Comparison of ENCODE assay signal across 8 cellular contexts in the genomic region with DNA sequence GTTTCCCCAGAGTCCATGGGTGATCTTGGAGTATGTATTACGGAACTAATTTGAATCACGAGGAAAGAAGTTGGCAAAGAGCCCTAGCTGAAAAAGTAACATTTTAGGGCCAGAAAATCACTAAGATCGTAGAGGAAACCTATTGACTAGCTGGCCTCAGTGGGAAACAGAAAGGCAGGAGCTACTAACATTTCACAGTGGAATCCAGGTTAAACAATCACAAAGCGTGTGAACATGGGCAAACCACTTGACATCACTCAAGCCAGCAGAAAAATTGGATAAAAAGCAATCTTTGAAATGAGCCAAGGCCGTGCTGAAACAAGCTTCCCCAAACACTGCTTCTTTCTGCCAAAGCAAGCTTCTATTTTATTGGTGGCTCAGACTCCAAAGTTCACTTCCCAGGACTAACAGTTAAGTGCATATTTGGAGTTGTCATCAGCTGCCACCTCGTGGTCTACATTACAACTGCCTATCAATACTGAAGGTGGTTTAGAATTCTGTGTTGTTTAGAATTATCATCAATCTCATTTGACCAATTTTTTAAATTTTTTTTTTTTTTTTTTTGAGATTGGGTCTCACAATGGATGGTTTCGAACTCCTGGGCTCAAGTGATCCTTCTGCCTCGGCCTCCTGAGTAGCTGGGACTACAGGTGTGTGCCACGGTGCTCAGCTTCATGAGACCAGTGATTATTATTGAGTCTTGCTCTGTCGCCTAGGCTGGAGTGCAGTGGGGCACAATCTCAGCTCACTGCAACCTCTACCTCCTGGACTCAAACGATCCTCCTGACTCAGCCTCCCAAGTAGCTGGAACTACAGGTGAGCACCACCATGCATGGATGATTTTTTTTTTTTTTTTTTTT. TPM values are rescaled to one million over a fixed set of nuclear protein-coding genes. Genes with fewer than 3 reads are reported as not detected.
DNase-seq lines count a peak whose midpoint lies in the region; ATAC-seq and TF ChIP-seq lines count a peak whose summit lies in the region.

No MANE protein-coding gene starts in this region.

- H3K4me3 Mint-ChIP-seq in CD4-positive, alpha-beta memory T cell: no peak overlapping the region

- peaks cover 28 to 48% of the 10 kb centered on the region in 2 donors for H3K36me3 Mint-ChIP-seq in CD4-positive, alpha-beta memory T cell

- H3K9me3 Mint-ChIP-seq in CD4-positive, alpha-beta memory T cell: no peaks in the 10 kb centered on the region

- peaks cover 3 to 19% (median 5%) of the 10 kb centered on the region in 4 donors for H3K4me1 Mint-ChIP-seq in CD4-positive, alpha-beta memory T cell

- H3K27me3 ChIP-seq in CD4-positive, alpha-beta memory T cell (ENCODE audit: insufficient read depth, low read length): no peaks in the 10 kb centered on the region
- no peaks in the 10 kb centered on the region for H3K27me3 ChIP-seq in Panc1 (ENCODE audit: control insufficient read depth, insufficient read depth, low read length)
- H3K27me3 ChIP-seq in heart left ventricle: no peaks in the 10 kb centered on the region
- no peaks in the 10 kb centered on the region for H3K27me3 ChIP-seq in psoas muscle (ENCODE audit: insufficient read depth in 3 of 3, low read length in 2 of 3)

- H3K4me3 ChIP-seq in CD4-positive, alpha-beta memory T cell (ENCODE audit: low read length in 2 of 2): no peak overlapping the region
- H3K4me3 ChIP-seq in Panc1 (ENCODE audit: low read depth in 2 of 2, low read length in 2 of 2) (no peak overlapping the region), heart left ventricle (peak overlapping the region in 1 of 12 donors; percentile 16), psoas muscle (no peak overlapping the region)

- no peaks in the 10 kb centered on the region for H3K27me3 Mint-ChIP-seq in CD4-positive, alpha-beta memory T cell

- intact Hi-C loops in CD4-positive, alpha-beta memory T cell (cut with micrococcal nuclease): loop anchor here (1.0 kb wide), 3 partner anchors 166 to 251 kb away; partner anchors contain the start of gene SMIM29
- intact Hi-C loops in Panc1 (cut with micrococcal nuclease; ENCODE audit: unreplicated experiment): loop anchor here (5.0 kb wide), 2 partner anchors 168 to 248 kb away; partner anchors contain the start of gene SMIM29
- intact Hi-C loops in heart left ventricle (cut with DNase I): loop anchor here (1.0 to 10.0 kb wide), 8 partner anchors 22 to 250 kb away; partner anchors contain the start of genes SMIM29 (in 10 of the 10) and NUDT3 (in 1 of the 10)
- intact Hi-C loops in psoas muscle (cut with DNase I): loop anchor here (1.0 to 2.0 kb wide), 3 partner anchors 166 to 218 kb away; partner anchors contain the start of gene SMIM29 (in 2 of the 2)

- POLR2A ChIA-PET in CD4-positive, alpha-beta memory T cell (lab: Charles Lee; ENCODE audit: partially characterized antibody): interaction anchor here (0.7 to 3.3 kb wide), 8 partner anchors 10 to 440 kb away, joined by 3 to 45 read pairs (median 9); partner anchors contain the start of genes HMGA1, RPS10 and SMIM29
- POLR2A ChIA-PET in HEK293T (lab: Yijun Ruan, JAX): interaction anchor here (0.6 to 4.5 kb wide), 9 partner anchors 9 to 252 kb away, joined by 3 to 42 read pairs (median 4); partner anchors contain the start of genes HMGA1, NUDT3, RPS10 and SMIM29
- POLR2A ChIA-PET in Panc1 (lab: Charles Lee): interaction anchor here (0.5 to 0.8 kb wide), 3 partner anchors 14 to 230 kb away, joined by 3 to 6 read pairs (median 3); partner anchors contain the start of gene HMGA1

- H3K36me3 ChIP-seq in CD4-positive, alpha-beta memory T cell (ENCODE audit: insufficient read depth, low read length): peaks cover 42% of the 10 kb centered on the region
- H3K36me3 ChIP-seq in Panc1 (ENCODE audit: control insufficient read depth, insufficient read depth, low read length) (peaks cover 2% of the 10 kb centered on the region; the same call in 1 of the 2 replicates), heart left ventricle (peaks cover 0 to 45% (median 44%) of the 10 kb centered on the region in 9 donors), psoas muscle (ENCODE audit: insufficient read depth in 1 of 2, low read depth in 1 of 2) (peaks cover 8 to 44% of the 10 kb centered on the region in 2 donors)

- peak overlapping the region in 4 of 7 donors; percentile 2 to 86 (median 16) for H3K27ac Mint-ChIP-seq in CD4-positive, alpha-beta memory T cell

- peak; percentile 50 to 68 (median 51) for DNase-seq in CD4-positive, alpha-beta memory T cell
- peak; percentile 53 for DNase-seq in HEK293T (ENCODE audit: extremely low spot score)
- DNase-seq in Panc1 (ENCODE audit: low read depth, low spot score): no peak
- peak in 4 of 5 donors; percentile 48 to 67 (median 61) for DNase-seq in heart left ventricle
- no peak for DNase-seq in psoas muscle
- no peak for DNase-seq in ecto neural progenitor cell (ENCODE audit: low spot score)

- no peak overlapping the region for H3K27ac ChIP-seq in CD4-positive, alpha-beta memory T cell (ENCODE audit: low read depth, low read length)
- H3K27ac ChIP-seq in Panc1 (ENCODE audit: low read length) (no peak overlapping the region), angular gyrus (ENCODE audit: low read depth, low read length) (peak overlapping the region; percentile 60), heart left ventricle (peak overlapping the region in 9 of 12 donors; percentile 16 to 78 (median 55)), psoas muscle (peak overlapping the region; percentile 63)

- WGBS in heart left ventricle, 4 donors: 54 to 67% (median 56%) methylated on average over 11 of the region's 11 CpGs
- WGBS in psoas muscle, 3 donors: 51 to 63% (median 55%) methylated on average over 11 of the region's 11 CpGs

- BruUV-seq in Panc1 (replicated peaks; lab: Mats Ljungman, UMichigan): no TSS peak

- ATAC-seq in Panc1 (peak; percentile 73), heart left ventricle (peak; percentile 85 to 94 (median 92)), psoas muscle (peak; percentile 82 to 92 (median 86)), GM21737 (IDR thresholded peaks at IDR 0.05; ENCODE audit: unreplicated experiment) (no peak)

- no peaks in the 10 kb centered on the region for H3K4me1 ChIP-seq in CD4-positive, alpha-beta memory T cell (ENCODE audit: insufficient read depth, low read length)
- H3K4me1 ChIP-seq in Panc1 (ENCODE audit: control insufficient read depth, insufficient read depth, low read length) (peaks cover 6% of the 10 kb centered on the region), heart left ventricle (peaks cover 0 to 11% (median 8%) of the 10 kb centered on the region in 12 donors), psoas muscle (peaks cover 7% of the 10 kb centered on the region)

- no peaks in the 10 kb centered on the region for H3K9me3 ChIP-seq in CD4-positive, alpha-beta memory T cell (ENCODE audit: control insufficient read depth in 1 of 2, low read length in 2 of 2)
- no peaks in the 10 kb centered on the region for H3K9me3 ChIP-seq in Panc1 (ENCODE audit: control insufficient read depth, insufficient read depth, low read depth, low read length)
- no peaks in the 10 kb centered on the region for H3K9me3 ChIP-seq in heart left ventricle
- no peaks in the 10 kb centered on the region for H3K9me3 ChIP-seq in psoas muscle

- CTCF ChIA-PET in CD4-positive, alpha-beta memory T cell (lab: Charles Lee; ENCODE audit: partially characterized antibody): interaction anchor here (0.7 to 5.4 kb wide), 29 partner anchors 10 to 790 kb away, joined by 3 to 70 read pairs (median 5); partner anchors contain the start of genes NUDT3, RPS10 and SMIM29
- CTCF ChIA-PET in HEK293T (lab: Yijun Ruan, JAX): interaction anchor here (0.5 to 4.3 kb wide), 26 partner anchors 10 to 1073 kb away, joined by 3 to 36 read pairs (median 4); partner anchors contain the start of genes RPS10 and SMIM29
- CTCF ChIA-PET in Panc1 (lab: Charles Lee): interaction anchor here (0.5 to 2.6 kb wide), 17 partner anchors 16 to 400 kb away, joined by 3 to 20 read pairs (median 7); partner anchors contain the start of genes NUDT3 and SMIM29

- TF ChIP-seq POLR2A in heart left ventricle (IDR thresholded peaks at IDR 0.05): no peak

- TF ChIP-seq CTCF in Panc1 (IDR thresholded peaks at IDR 0.05) (peak; percentile 77), heart left ventricle (IDR thresholded peaks at IDR 0.05) (peak; percentile 64 to 87 (median 80)), psoas muscle (IDR thresholded peaks at IDR 0.05) (peak; percentile 66)

- in situ Hi-C loops in Panc1 (cut with HindIII; ENCODE audit: low pct_unique_long_range_greater_than_20kb, low sequenced_read_pairs): no loop called here

TF ChIP-seq in HEK293T, 16 proteins besides CTCF, POLR2A, EP300 and RAD21 (continues in another document):
- TF ChIP-seq BHLHE40 (IDR thresholded peaks at IDR 0.05; ENCODE audit: borderline replicate concordance): no peak

RNA-seq across cellular contexts. Expression of gene RPS10, which starts 10.6 kb away (rescaled TPM):
- total RNA-seq in CD4-positive, alpha-beta memory T cell: 1,000 to 10,000 TPM; 2,689 to 2,757 TPM
- 1,000 to 10,000 TPM; 1,588 to 1,682 TPM for polyA plus RNA-seq in CD4-positive, alpha-beta memory T cell
- total RNA-seq in Panc1 (2021; ENCODE audit: unreplicated experiment): 1,363 TPM
- polyA plus RNA-seq in Panc1 (2012; ENCODE audit: insufficient read length): 1,658 TPM
- 1,000 to 10,000 TPM in 1 of 9 donors, 100 to 1,000 TPM in 8; 504 to 1,180 (median 746) TPM for total RNA-seq in heart left ventricle
- 1,000 to 10,000 TPM; 1,028 to 2,277 TPM for polyA plus RNA-seq in heart left ventricle
- total RNA-seq in psoas muscle: 100 to 1,000 TPM; 601 to 836 (median 791) TPM
- 1,000 to 10,000 TPM; 1,402 to 2,522 (median 1,825) TPM for polyA plus RNA-seq in psoas muscle

RNA-seq across cellular contexts. Expression of gene NUDT3, which starts 22.8 kb away (rescaled TPM):
- total RNA-seq in CD4-positive, alpha-beta memory T cell: 10 to 100 TPM; 25.9 TPM
- polyA plus RNA-seq in CD4-positive, alpha-beta memory T cell: 10 to 100 TPM in 1 of 2 donors, 1 to 10 TPM in 1; 7.0 to 10.2 TPM
- total RNA-seq in Panc1 (2021; ENCODE audit: unreplicated experiment): 25.9 TPM
- polyA plus RNA-seq in Panc1 (2012; ENCODE audit: insufficient read length): 12.0 TPM
- 10 to 100 TPM; 29.6 to 68.4 (median 54.9) TPM for total RNA-seq in heart left ventricle
- 10 to 100 TPM; 15.9 to 22.4 TPM for polyA plus RNA-seq in heart left ventricle
- 10 to 100 TPM; 33.3 to 70.5 (median 50.6) TPM for total RNA-seq in psoas muscle
- 10 to 100 TPM; 10.6 to 19.9 (median 17.9) TPM for polyA plus RNA-seq in psoas muscle

RNA-seq across cellular contexts. Expression of gene PACSIN1, which starts 50.6 kb away (rescaled TPM):
- total RNA-seq in CD4-positive, alpha-beta memory T cell: 1 to 10 TPM; 2.0 to 2.3 TPM
- under 1 TPM in 1 of 2 donors, not detected in 1; 0.92 TPM for polyA plus RNA-seq in CD4-positive, alpha-beta memory T cell
- total RNA-seq in Panc1 (2021; ENCODE audit: unreplicated experiment) (0.18 TPM), heart left ventricle (10 to 100 TPM in 1 of 9 donors, 1 to 10 TPM in 8; 2.6 to 10.9 (median 6.0) TPM), psoas muscle (under 1 TPM in 2 of 4 donors, not detected in 2; 0.11 TPM)
- polyA plus RNA-seq in Panc1 (2012; ENCODE audit: insufficient read length): 0.30 TPM
- polyA plus RNA-seq in heart left ventricle (10 to 100 TPM in 1 of 2 donors, 1 to 10 TPM in 1; 1.6 to 12.7 TPM), psoas muscle (under 1 TPM in 1 of 3 donors, not detected in 2; 0.17 TPM)

Comparison
In these comparisons a context has a peak if more than half of its experiments do, and no peak if none do; other contexts are left out.
1. DNase-seq: peak in CD4-positive, alpha-beta memory T cell (5 of 5), HEK293T (single experiment) and heart left ventricle (4 of 5); none in Panc1 (single experiment), psoas muscle (0 of 2) and ecto neural progenitor cell (single experiment).
2. H3K27ac ChIP-seq: peak in angular gyrus (single experiment), heart left ventricle (9 of 12) and psoas muscle (single experiment); none in CD4-positive, alpha-beta memory T cell (single experiment) and Panc1 (single experiment).
3. Peak in every context shown above with its lines, with median percentiles within 50 percentile points of each other: CTCF ChIP-seq.